18 cellular contexts compared by ENCODE assay signal in genomic region chrX:14729058-14729457, GRCh38.
"Had no signal": no experiment of that assay in that cellular context is flagged by ENCODE, and none has a peak within 500 bp of the region (broad histone marks: within the 10 kb centered on the region; RNA-seq: fewer than 3 reads in every experiment).

No MANE protein-coding gene starts in this region.

- H3K4me3 ChIP-seq: esophagus muscularis mucosa, heart right ventricle, mucosa of descending colon, skin epidermis, stomach had no signal

- H3K27ac ChIP-seq: epithelial cell of prostate, esophagus muscularis mucosa, heart right ventricle, skin epidermis, stomach had no signal

- H3K27me3 ChIP-seq: esophagus muscularis mucosa, stomach had no signal

- H3K36me3 ChIP-seq: esophagus muscularis mucosa, heart right ventricle, stomach had no signal

- ATAC-seq: effector memory CD8-positive, alpha-beta T cell; heart right ventricle; left lobe of liver; mucosa of descending colon; natural killer cell; sciatic nerve had no signal

- H3K9me3 ChIP-seq: esophagus muscularis mucosa, mucosa of descending colon, stomach had no signal

- H3K4me1 ChIP-seq: esophagus muscularis mucosa, heart right ventricle, stomach had no signal

- DNase-seq: effector memory CD8-positive, alpha-beta T cell; heart right ventricle; hypothalamus; islet precursor cell; mammary epithelial cell; mucosa of descending colon; natural killer cell; posterior cingulate gyrus; stimulated activated CD4-positive, alpha-beta T cell treated with anti-CD3 and anti-CD28 coated beads, Interleukin-2, amount 100 ng/mL, for 24 hours; stimulated activated naive CD4-positive, alpha-beta T cell; stomach; substantia nigra; trophoblast cell had no signal
